36 cellular contexts compared by ENCODE assay signal in the genomic region with DNA sequence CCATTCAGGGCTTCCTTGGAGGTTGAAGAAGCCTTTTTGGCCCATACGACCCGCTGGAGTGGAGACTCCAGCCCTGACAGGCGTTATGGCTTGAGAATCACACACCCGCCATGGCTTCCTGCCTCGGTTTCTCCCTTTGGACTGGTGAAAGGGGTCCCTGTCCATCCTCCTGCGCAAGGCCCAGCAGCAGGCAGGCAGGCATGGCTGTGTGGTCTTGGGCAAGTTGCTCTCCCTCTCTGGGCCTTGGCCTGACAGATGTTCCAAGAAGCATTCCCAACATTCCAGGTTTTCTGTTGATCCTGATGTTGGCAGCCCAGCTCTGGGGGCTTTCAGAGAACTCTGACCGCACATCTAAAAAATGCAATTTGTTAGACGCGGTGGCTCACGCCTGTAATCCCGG.
"Had no signal": no experiment of that assay in that cellular context is flagged by ENCODE, and none has a peak within 500 bp of the region (broad histone marks: within the 10 kb centered on the region; RNA-seq: fewer than 3 reads in every experiment).

No MANE protein-coding gene starts in this region.

- H3K36me3 Mint-ChIP-seq: activated CD4-positive, alpha-beta memory T cell treated with anti-CD3 and anti-CD28 coated beads for 36 hours; activated naive CD4-positive, alpha-beta T cell treated with anti-CD3 and anti-CD28 coated beads, Interleukin-2, amount 50 U/mL, for 72 hours; activated naive CD8-positive, alpha-beta T cell treated with anti-CD3 and anti-CD28 coated beads for 36 hours had no signal

- H3K27me3 ChIP-seq: brain microvascular endothelial cell had no signal

- H3K9me3 ChIP-seq: adrenal gland, body of pancreas, breast epithelium had no signal

- H3K4me1 ChIP-seq: adrenal gland, body of pancreas, breast epithelium had no signal

- H3K36me3 ChIP-seq: adrenal gland, breast epithelium had no signal

- DNase-seq: activated B cell treated with CpG ODN at 0.5 μM for 24 hours; activated CD4-positive, alpha-beta memory T cell treated with anti-CD3 and anti-CD28 coated beads for 36 hours; activated CD4-positive, alpha-beta T cell treated with anti-CD3 and anti-CD28 coated beads for 4 hours; activated CD4-positive, alpha-beta T cell treated with anti-CD3 and anti-CD28 coated beads, Interleukin-2, amount 10 ng/mL, durations not matched to agents 24 days and 14 days; activated CD4-positive, alpha-beta T cell treated with anti-CD3 and anti-CD28 coated beads, Interleukin-2, amount 50 U/mL, for 1 hour; activated CD4-positive, alpha-beta T cell treated with anti-CD3 and anti-CD28 coated beads, Interleukin-2, amount 50 U/mL, for 4 hours; activated CD4-positive, CD25-positive, alpha-beta regulatory T cell treated with anti-CD3 and anti-CD28 coated beads, Interleukin-2, amount 50 U/mL, for 72 hours; activated CD8-positive, alpha-beta memory T cell treated with anti-CD3 and anti-CD28 coated beads, Interleukin-2, amount 50 U/mL, for 4 hours; activated CD8-positive, alpha-beta T cell treated with anti-CD3 and anti-CD28 coated beads for 36 hours; activated effector memory CD4-positive, alpha-beta T cell treated with anti-CD3 and anti-CD28 coated beads, Interleukin-2, amount 50 U/mL, for 16 hours; activated gamma-delta T cell treated with Interleukin-2 at 50 U/mL for 16 hours; activated naive CD4-positive, alpha-beta T cell; activated naive CD4-positive, alpha-beta T cell treated with anti-CD3 and anti-CD28 coated beads for 36 hours; activated naive CD4-positive, alpha-beta T cell treated with anti-CD3 and anti-CD28 coated beads, Interleukin-2, amount 50 U/mL, for 16 hours; activated naive CD8-positive, alpha-beta T cell treated with anti-CD3 and anti-CD28 coated beads for 36 hours; activated T-cell treated with anti-CD3 and anti-CD28 coated beads for 4 hours; activated T-cell treated with anti-CD3 and anti-CD28 coated beads, Interleukin-2, amount 50 U/mL, for 1 hour; activated T-cell treated with anti-CD3 and anti-CD28 coated beads, Interleukin-2, amount 50 U/mL, for 4 hours; activated T-cell treated with anti-CD3 and anti-CD28 coated beads, Interleukin-2, amount 50 U/mL, for 72 hours; adrenal gland; amniotic stem cell; aorta; body of pancreas; brain microvascular endothelial cell; central memory CD4-positive, alpha-beta T cell; T-helper 2 cell; T-helper 9 cell had no signal

- H3K4me3 ChIP-seq: adrenal gland, body of pancreas, breast epithelium had no signal

- H3K4me3 Mint-ChIP-seq: activated B cell treated with CpG ODN at 0.5 μM for 24 hours; activated CD4-positive, alpha-beta memory T cell treated with anti-CD3 and anti-CD28 coated beads for 36 hours; activated CD4-positive, alpha-beta T cell treated with anti-CD3 and anti-CD28 coated beads, Interleukin-2, amount 10 ng/mL, durations not matched to agents 24 days and 14 days; activated CD8-positive, alpha-beta T cell treated with anti-CD3 and anti-CD28 coated beads for 36 hours; activated naive CD4-positive, alpha-beta T cell treated with anti-CD3 and anti-CD28 coated beads for 36 hours; activated naive CD8-positive, alpha-beta T cell treated with anti-CD3 and anti-CD28 coated beads for 36 hours; activated T-cell treated with anti-CD3 and anti-CD28 coated beads, Interleukin-2, amount 50 U/mL, for 4 hours; activated T-cell treated with anti-CD3 and anti-CD28 coated beads, Interleukin-2, amount 50 U/mL, for 72 hours; activated T-helper 1 cell treated with anti-CD3 and anti-CD28 coated beads, Interleukin-12 subunit alpha, Interleukin-12 subunit beta, Interleukin-2, Interleukin-4 antibody, amounts not matched to agents 30 ng/mL and 10 ng/mL and 1 ng/mL, durations not matched to agents 14 hours and 24 hours and 36 hours; activated T-helper 17 cell treated with anti-CD3 and anti-CD28 coated beads, Interleukin-2, amount 50 U/mL, for 72 hours; T-helper 1 cell treated with Interleukin-12 subunit alpha and Interleukin-12 subunit beta and Interleukin-4 antibody, amounts not matched to agents 30 μg/mL and 1 μg/mL, for 36 hours; T-helper 2 cell treated with Interferon-gamma antibody and Interleukin-4, amounts not matched to agents 5 μg/mL and 100 μg/mL, for 36 hours had no signal

- ATAC-seq: activated CD8-positive, alpha-beta T cell treated with anti-CD3 and anti-CD28 coated beads for 36 hours; activated naive CD4-positive, alpha-beta T cell treated with anti-CD3 and anti-CD28 coated beads, Interleukin-2, amount 50 U/mL, for 72 hours; activated T-cell treated with anti-CD3 and anti-CD28 coated beads, Interleukin-2, amount 50 U/mL, for 4 hours; activated T-cell treated with anti-CD3 and anti-CD28 coated beads, Interleukin-2, amount 50 U/mL, for 72 hours; activated T-helper 17 cell treated with anti-CD3 and anti-CD28 coated beads, Interleukin-2, amount 50 U/mL, for 72 hours; body of pancreas had no signal

- H3K27ac Mint-ChIP-seq: activated B cell treated with CpG ODN at 0.5 μM for 24 hours; activated CD4-positive, alpha-beta memory T cell treated with anti-CD3 and anti-CD28 coated beads for 36 hours; activated CD4-positive, alpha-beta T cell treated with anti-CD3 and anti-CD28 coated beads, Interleukin-2, amount 10 ng/mL, durations not matched to agents 24 days and 14 days; activated CD8-positive, alpha-beta T cell treated with anti-CD3 and anti-CD28 coated beads for 36 hours; activated naive CD4-positive, alpha-beta T cell treated with anti-CD3 and anti-CD28 coated beads for 36 hours; activated naive CD4-positive, alpha-beta T cell treated with anti-CD3 and anti-CD28 coated beads, Interleukin-2, amount 50 U/mL, for 72 hours; activated naive CD8-positive, alpha-beta T cell treated with anti-CD3 and anti-CD28 coated beads for 36 hours; activated T-cell treated with anti-CD3 and anti-CD28 coated beads, Interleukin-2, amount 50 U/mL, for 72 hours; activated T-helper 1 cell treated with anti-CD3 and anti-CD28 coated beads, Interleukin-12 subunit alpha, Interleukin-12 subunit beta, Interleukin-2, Interleukin-4 antibody, amounts not matched to agents 30 ng/mL and 10 ng/mL and 1 ng/mL, durations not matched to agents 14 hours and 24 hours and 36 hours; activated T-helper 17 cell treated with anti-CD3 and anti-CD28 coated beads, Interleukin-2, amount 50 U/mL, for 72 hours; T-helper 1 cell treated with Interleukin-12 subunit alpha and Interleukin-12 subunit beta and Interleukin-4 antibody, amounts not matched to agents 30 μg/mL and 1 μg/mL, for 36 hours; T-helper 2 cell treated with Interferon-gamma antibody and Interleukin-4, amounts not matched to agents 5 μg/mL and 100 μg/mL, for 36 hours had no signal

- H3K27ac ChIP-seq: adrenal gland, body of pancreas, brain microvascular endothelial cell, breast epithelium, VCaP had no signal

- FAIRE-seq: astrocyte, TTC549 had no signal

- H3K9me3 Mint-ChIP-seq: activated B cell treated with CpG ODN at 0.5 μM for 24 hours; activated CD4-positive, alpha-beta memory T cell treated with anti-CD3 and anti-CD28 coated beads for 36 hours; activated CD4-positive, alpha-beta T cell treated with anti-CD3 and anti-CD28 coated beads, Interleukin-2, amount 10 ng/mL, durations not matched to agents 24 days and 14 days; activated CD8-positive, alpha-beta T cell treated with anti-CD3 and anti-CD28 coated beads for 36 hours; activated naive CD4-positive, alpha-beta T cell treated with anti-CD3 and anti-CD28 coated beads for 36 hours; activated naive CD4-positive, alpha-beta T cell treated with anti-CD3 and anti-CD28 coated beads, Interleukin-2, amount 50 U/mL, for 72 hours; activated naive CD8-positive, alpha-beta T cell treated with anti-CD3 and anti-CD28 coated beads for 36 hours; activated T-cell treated with anti-CD3 and anti-CD28 coated beads, Interleukin-2, amount 50 U/mL, for 4 hours; activated T-cell treated with anti-CD3 and anti-CD28 coated beads, Interleukin-2, amount 50 U/mL, for 72 hours; activated T-helper 1 cell treated with anti-CD3 and anti-CD28 coated beads, Interleukin-12 subunit alpha, Interleukin-12 subunit beta, Interleukin-2, Interleukin-4 antibody, amounts not matched to agents 30 ng/mL and 10 ng/mL and 1 ng/mL, durations not matched to agents 14 hours and 24 hours and 36 hours; activated T-helper 17 cell treated with anti-CD3 and anti-CD28 coated beads, Interleukin-2, amount 50 U/mL, for 72 hours; T-helper 1 cell treated with Interleukin-12 subunit alpha and Interleukin-12 subunit beta and Interleukin-4 antibody, amounts not matched to agents 30 μg/mL and 1 μg/mL, for 36 hours; T-helper 2 cell treated with Interferon-gamma antibody and Interleukin-4, amounts not matched to agents 5 μg/mL and 100 μg/mL, for 36 hours had no signal
